In the genomic region with DNA sequence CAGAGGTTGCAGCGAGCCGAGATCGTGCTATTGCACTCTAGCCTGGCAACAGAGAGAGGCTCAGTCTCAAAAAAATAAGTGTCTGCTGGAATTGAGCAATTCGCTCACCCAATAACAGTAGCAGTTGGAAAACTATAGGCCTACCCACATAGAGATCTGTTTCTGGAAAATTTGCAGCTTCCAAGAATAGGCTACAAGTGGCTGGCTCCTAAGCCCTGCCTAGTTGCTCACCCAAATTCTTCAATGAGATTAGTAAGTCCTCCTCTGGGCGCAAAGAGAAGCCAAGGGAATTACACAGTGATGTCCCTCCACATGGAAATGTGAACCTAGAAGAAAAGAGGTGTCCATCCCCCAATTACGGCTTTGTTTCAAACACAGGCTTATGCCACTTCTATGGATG, we compare ENCODE assay signal across 30 cellular contexts.
"Had no signal": no experiment of that assay in that cellular context is flagged by ENCODE, and none has a peak within 500 bp of the region (broad histone marks: within the 10 kb centered on the region; RNA-seq: fewer than 3 reads in every experiment).

No MANE protein-coding gene starts in this region.

- H3K9me3 ChIP-seq: adrenal gland, body of pancreas, colonic mucosa, esophagus squamous epithelium, gastroesophageal sphincter, heart right ventricle had no signal

- H3K4me3 ChIP-seq: adrenal gland, body of pancreas, colonic mucosa, esophagus squamous epithelium, gastroesophageal sphincter, heart right ventricle had no signal

- H3K27ac ChIP-seq: adrenal gland, body of pancreas, colonic mucosa, epithelial cell of prostate, esophagus squamous epithelium, gastroesophageal sphincter, heart right ventricle, WERI-Rb-1 had no signal

- FAIRE-seq: endometrium, endothelial cell of umbilical vein had no signal

- H3K4me1 ChIP-seq: colonic mucosa had no signal

- H3K27me3 ChIP-seq: adrenal gland, body of pancreas, colonic mucosa, esophagus squamous epithelium, gastroesophageal sphincter, heart right ventricle had no signal

- ATAC-seq: activated CD4-positive, CD25-positive, alpha-beta regulatory T cell treated with anti-CD3 and anti-CD28 coated beads, Interleukin-2, amount 50 U/mL, for 24 hours; activated CD8-positive, alpha-beta memory T cell treated with anti-CD3 and anti-CD28 coated beads, Interleukin-2, amount 10 ng/mL, durations not matched to agents 7 days and 5 days; activated naive CD8-positive, alpha-beta T cell treated with anti-CD3 and anti-CD28 coated beads, Interleukin-2, amount 50 U/mL, for 24 hours; body of pancreas; gastroesophageal sphincter had no signal

- H3K36me3 ChIP-seq: adrenal gland, colonic mucosa, esophagus squamous epithelium, gastroesophageal sphincter, WERI-Rb-1 had no signal

- DNase-seq: activated B cell treated with CpG ODN at 0.5 μM for 24 hours; activated CD4-positive, alpha-beta memory T cell treated with anti-CD3 and anti-CD28 coated beads for 36 hours; activated CD4-positive, alpha-beta T cell treated with anti-CD3 and anti-CD28 coated beads for 48 hours; activated CD4-positive, alpha-beta T cell treated with anti-CD3 and anti-CD28 coated beads, Interleukin-2, amount 50 U/mL, for 1 hour; activated CD8-positive, alpha-beta memory T cell treated with anti-CD3 and anti-CD28 coated beads, Interleukin-2, amount 10 ng/mL, durations not matched to agents 7 days and 5 days; activated CD8-positive, alpha-beta memory T cell treated with anti-CD3 and anti-CD28 coated beads, Interleukin-2, amount 50 U/mL, for 4 hours; activated CD8-positive, alpha-beta T cell treated with anti-CD3 and anti-CD28 coated beads, Interleukin-2, amount 10 ng/mL, durations not matched to agents 7 days and 5 days; activated effector memory CD4-positive, alpha-beta T cell treated with anti-CD3 and anti-CD28 coated beads, Interleukin-2, amount 50 U/mL, for 16 hours; activated naive CD4-positive, alpha-beta T cell treated with anti-CD3 and anti-CD28 coated beads for 36 hours; activated naive CD8-positive, alpha-beta T cell treated with anti-CD3 and anti-CD28 coated beads for 36 hours; activated naive CD8-positive, alpha-beta T cell treated with anti-CD3 and anti-CD28 coated beads, Interleukin-2, amount 50 U/mL, for 24 hours; activated T-cell treated with anti-CD3 and anti-CD28 coated beads, Interleukin-2, amount 50 U/mL, for 1 hour; activated T-cell treated with anti-CD3 and anti-CD28 coated beads, Interleukin-2, amount 50 U/mL, for 48 hours; adrenal gland; amygdala; aorta; body of pancreas; caudate nucleus; colonic mucosa; effector CD8-positive, alpha-beta T cell; esophagus squamous epithelium; foreskin melanocyte; heart right ventricle; T1000; WERI-Rb-1 had no signal
